3 cellular contexts compared by ENCODE assay signal in genomic region chr19:2866495-2867024, GRCh38.
TF ChIP-seq lines count a peak whose summit lies in the region.

No MANE protein-coding gene starts in this region.

TF ChIP-seq in SK-N-SH, 30 proteins besides CTCF, POLR2A, EP300 and RAD21:
- TF ChIP-seq FOSL2 (IDR thresholded peaks at IDR 0.05; ENCODE audit: borderline replicate concordance, low read depth) (no peak), RXRA (IDR thresholded peaks at IDR 0.05; ENCODE audit: borderline replicate concordance, low read depth) (no peak), TCF12 (IDR thresholded peaks at IDR 0.05) (no peak), NFIC (IDR thresholded peaks at IDR 0.05; ENCODE audit: borderline replicate concordance) (no peak), ELF1 (IDR thresholded peaks at IDR 0.05) (no peak), SIN3A (IDR thresholded peaks at IDR 0.05; ENCODE audit: borderline replicate concordance, low read depth, low read length) (no peak), RCOR1 (IDR thresholded peaks at IDR 0.05; ENCODE audit: low read length) (no peak), TEAD4 (IDR thresholded peaks at IDR 0.05; ENCODE audit: borderline replicate concordance, insufficient read depth) (no peak)
TF ChIP-seq in SK-N-SH: peak in this region for 0.

TF ChIP-seq in SK-N-SH treated with all-trans-retinoic acid at 6 μM for 48 hours, 23 proteins besides CTCF, POLR2A, EP300 and RAD21:
- TF ChIP-seq CREB5 (CRISPR knock-in tag; IDR thresholded peaks at IDR 0.05; ENCODE audit: low read depth) (no peak), CSRNP3 (CRISPR knock-in tag; IDR thresholded peaks at IDR 0.05) (no peak), GLIS3 (CRISPR knock-in tag; IDR thresholded peaks at IDR 0.05) (no peak), BACH2 (CRISPR knock-in tag; IDR thresholded peaks at IDR 0.05; ENCODE audit: borderline replicate concordance) (no peak), TOX (CRISPR knock-in tag; IDR thresholded peaks at IDR 0.05; ENCODE audit: borderline replicate concordance) (no peak), POU6F1 (CRISPR knock-in tag; IDR thresholded peaks at IDR 0.05; ENCODE audit: borderline replicate concordance, low read depth) (no peak), TSHZ2 (CRISPR knock-in tag; IDR thresholded peaks at IDR 0.05) (no peak), ZFP3 (CRISPR knock-in tag; IDR thresholded peaks at IDR 0.05) (no peak), TCF4 (CRISPR knock-in tag; IDR thresholded peaks at IDR 0.05; ENCODE audit: borderline replicate concordance) (no peak), ZFP30 (CRISPR knock-in tag; IDR thresholded peaks at IDR 0.05) (no peak), PATZ1 (CRISPR knock-in tag; IDR thresholded peaks at IDR 0.05; ENCODE audit: borderline replicate concordance) (no peak), ESRRG (CRISPR knock-in tag; IDR thresholded peaks at IDR 0.05) (no peak), ISL1 (CRISPR knock-in tag; IDR thresholded peaks at IDR 0.05) (no peak), OSR1 (CRISPR knock-in tag; IDR thresholded peaks at IDR 0.05) (no peak), RARB (CRISPR knock-in tag; IDR thresholded peaks at IDR 0.05) (no peak), ZNF565 (CRISPR knock-in tag; conservative IDR thresholded peaks at IDR 0.05; ENCODE audit: low read depth) (no peak), ZNF70 (CRISPR knock-in tag; IDR thresholded peaks at IDR 0.05) (no peak)

TF ChIP-seq in K562, 482 proteins besides CTCF, POLR2A, EP300 and RAD21:
- TF ChIP-seq NELFE (IDR thresholded peaks at IDR 0.05; ENCODE audit: insufficient read depth, insufficient read length): no peak
- TF ChIP-seq MAX (CRISPR knock-in tag; IDR thresholded peaks at IDR 0.05): no peak
- TF ChIP-seq ZFP30 (CRISPR knock-in tag; IDR thresholded peaks at IDR 0.05; ENCODE audit: borderline replicate concordance): no peak
- no peak for TF ChIP-seq SETDB1 (IDR thresholded peaks at IDR 0.05; ENCODE audit: low read length)
- TF ChIP-seq KLF1 (tag; IDR thresholded peaks at IDR 0.05): no peak
- TF ChIP-seq ZBTB12 (CRISPR knock-in tag; IDR thresholded peaks at IDR 0.05): no peak
